ENCODE assay signal across 24 cellular contexts in genomic region chr12:103824290-103824689, GRCh38.
"Had no signal": no experiment of that assay in that cellular context is flagged by ENCODE, and none has a peak within 500 bp of the region (broad histone marks: within the 10 kb centered on the region; RNA-seq: fewer than 3 reads in every experiment).

No MANE protein-coding gene starts in this region.

- ATAC-seq: activated CD4-positive, alpha-beta T cell treated with anti-CD3 and anti-CD28 coated beads for 36 hours; activated CD8-positive, alpha-beta memory T cell treated with anti-CD3 and anti-CD28 coated beads, Interleukin-2, amount 10 ng/mL, durations not matched to agents 7 days and 5 days; activated CD8-positive, alpha-beta T cell treated with anti-CD3 and anti-CD28 coated beads, Interleukin-2, amount 10 ng/mL, durations not matched to agents 7 days and 5 days; left lung; lower lobe of right lung; natural killer cell treated with Interleukin-12 subunit alpha and Interleukin-12 subunit beta and Interleukin-15 and Interleukin-18, amount 100 ng/mL, for 72 hours; sciatic nerve; stimulated activated naive B cell treated with anti-CD40 and anti-IgM and Interleukin-4, amounts not matched to agents 10 μg/mL and 1 μg/mL and 100 μg/mL, for 72 hours had no signal

- H3K36me3 ChIP-seq: breast epithelium, left lung, lower lobe of right lung, suprapubic skin had no signal

- H3K9me3 ChIP-seq: esophagus squamous epithelium, suprapubic skin had no signal

- H3K4me1 ChIP-seq: breast epithelium had no signal

- H3K27me3 ChIP-seq: breast epithelium, esophagus squamous epithelium, left lung, suprapubic skin, tibial artery had no signal

- H3K27ac ChIP-seq: breast epithelium, esophagus squamous epithelium, left lung, lower lobe of right lung, suprapubic skin had no signal

- DNase-seq: activated CD4-positive, alpha-beta T cell treated with anti-CD3 and anti-CD28 coated beads for 36 hours; activated CD4-positive, CD25-positive, alpha-beta regulatory T cell; activated CD8-positive, alpha-beta memory T cell treated with anti-CD3 and anti-CD28 coated beads, Interleukin-2, amount 10 ng/mL, durations not matched to agents 7 days and 5 days; activated CD8-positive, alpha-beta T cell treated with anti-CD3 and anti-CD28 coated beads, Interleukin-2, amount 10 ng/mL, durations not matched to agents 7 days and 5 days; activated T-cell treated with anti-CD3 and anti-CD28 coated beads, Interleukin-2, amount 50 U/mL, for 48 hours; central memory CD4-positive, alpha-beta T cell; esophagus squamous epithelium; head of caudate nucleus; hippocampal formation; immature natural killer cell; left lung; lower lobe of right lung; posterior cingulate gyrus; stimulated activated CD4-positive, alpha-beta T cell treated with anti-CD3 and anti-CD28 coated beads, Interleukin-1b, Interleukin-23, amount 100 ng/mL, for 48 hours; stimulated activated CD4-positive, alpha-beta T cell treated with anti-CD3 and anti-CD28 coated beads, Interleukin-4, amount 100 ng/mL, for 4 hours; stimulated activated CD8-positive, alpha-beta memory T cell treated with anti-CD3 and anti-CD28 coated beads, Interleukin-4, amount 100 ng/mL, for 48 hours; stimulated activated naive B cell treated with anti-CD40 and anti-IgM and Interleukin-4, amounts not matched to agents 10 μg/mL and 1 μg/mL and 100 μg/mL, for 72 hours; T-helper 1 cell; tibial artery had no signal

- H3K4me3 ChIP-seq: breast epithelium, esophagus squamous epithelium, left lung, lower lobe of right lung, smooth muscle cell, suprapubic skin, tibial artery had no signal
